Comparison of ENCODE assay signal across 26 cellular contexts in genomic region chr5:42974546-42974945, GRCh38.
A peak's percentile ranks its signal among the peaks of the same experiment; 100 is the strongest.
DNase-seq lines count a peak whose midpoint lies in the region; ATAC-seq, FAIRE-seq and TF ChIP-seq lines count a peak whose summit lies in the region.
"Had no signal": no experiment of that assay in that cellular context is flagged by ENCODE, and none has a peak within 500 bp of the region (broad histone marks: within the 10 kb centered on the region; RNA-seq: fewer than 3 reads in every experiment).

No MANE protein-coding gene starts in this region.

- dilution Hi-C loops in keratinocyte (cut with MboI; ENCODE audit: extremely low pct_ligation_motif_present, low sequenced_read_pairs) = no loop called here

- no peak overlapping the region for H3K4me3 Mint-ChIP-seq in nephron progenitor cell
- H3K4me3 Mint-ChIP-seq: activated T-cell treated with anti-CD3 and anti-CD28 coated beads, Interleukin-2, amount 50 U/mL, for 24 hours; CD8-positive, alpha-beta memory T cell; central memory CD8-positive, alpha-beta T cell; nephron; stimulated activated naive CD8-positive, alpha-beta T cell treated with anti-CD3 and anti-CD28 coated beads, Interleukin-15, Interleukin-2, amounts not matched to agents 100 ng/mL and 50 ng/mL, for 24 hours; T-helper 1 cell treated with Interleukin-12 subunit alpha and Interleukin-12 subunit beta and Interleukin-4 antibody, amounts not matched to agents 30 μg/mL and 1 μg/mL, for 36 hours had no signal

- H3K9me2 ChIP-seq in SK-N-SH = no peaks in the 10 kb centered on the region

- H3F3A ChIP-seq in SK-N-SH (replicated peaks; ENCODE audit: insufficient read depth) = peaks cover 6% of the 10 kb centered on the region

- peaks cover 21% of the 10 kb centered on the region for H3K9me3 Mint-ChIP-seq in nephron progenitor cell
- H3K9me3 Mint-ChIP-seq: activated T-cell treated with anti-CD3 and anti-CD28 coated beads, Interleukin-2, amount 50 U/mL, for 24 hours; CD8-positive, alpha-beta memory T cell; central memory CD8-positive, alpha-beta T cell; stimulated activated naive CD8-positive, alpha-beta T cell treated with anti-CD3 and anti-CD28 coated beads, Interleukin-15, Interleukin-2, amounts not matched to agents 100 ng/mL and 50 ng/mL, for 24 hours; T-helper 1 cell treated with Interleukin-12 subunit alpha and Interleukin-12 subunit beta and Interleukin-4 antibody, amounts not matched to agents 30 μg/mL and 1 μg/mL, for 36 hours had no signal

- ATAC-seq in SK-N-SH treated with all-trans-retinoic acid at 6 μM for 48 hours = no peak
- ATAC-seq in HG03469 (IDR thresholded peaks at IDR 0.05; ENCODE audit: unreplicated experiment) = no peak
- ATAC-seq: left ventricle myocardium superior, sciatic nerve had no signal

- POLR2A ChIA-PET in SK-N-SH (lab: Yijun Ruan, JAX) = no interaction called here
- POLR2A ChIA-PET in RWPE1 (lab: Yijun Ruan, JAX; ENCODE audit: low non-redundant PET) = no interaction called here

- H2AFZ ChIP-seq in SK-N-SH (ENCODE audit: low read depth) = peak overlapping the region; percentile 8; the same call in 1 of the 2 replicates
- peak overlapping the region; percentile 85 for H2AFZ ChIP-seq in keratinocyte (ENCODE audit: control insufficient read depth, low read length)
- H2AFZ ChIP-seq: hepatocyte had no signal

- TF ChIP-seq RAD21 in SK-N-SH (IDR thresholded peaks at IDR 0.05; ENCODE audit: low read length) = no peak

- H3K27ac ChIP-seq in SK-N-SH (ENCODE audit: low read depth in 2 of 2, low read length in 1 of 2) = no peak overlapping the region
- H3K27ac ChIP-seq in keratinocyte (ENCODE audit: control insufficient read depth, insufficient read depth, low read length) = no peak overlapping the region
- no peak overlapping the region for H3K27ac ChIP-seq in RWPE1
- H3K27ac ChIP-seq: 22Rv1, hepatocyte, tibial artery had no signal

- CTCF ChIA-PET in SK-N-SH (lab: Yijun Ruan, JAX) = interaction anchor here (0.6 kb wide), 1 partner anchor 416 kb away, joined by 3 read pairs; no protein-coding TSS in a partner anchor
- CTCF ChIA-PET in RWPE1 (lab: Yijun Ruan, JAX) = no interaction called here

- no peaks in the 10 kb centered on the region for H3K4me1 Mint-ChIP-seq in nephron progenitor cell
- H3K4me1 Mint-ChIP-seq: central memory CD8-positive, alpha-beta T cell; nephron had no signal

- H3K9ac ChIP-seq in SK-N-SH (no peak overlapping the region), keratinocyte (ENCODE audit: control insufficient read depth, extremely low read depth, insufficient read depth, low read length) (no peak overlapping the region)

- H3K36me3 Mint-ChIP-seq in nephron progenitor cell (ENCODE audit: low read depth) = peaks cover 5% of the 10 kb centered on the region

- no peak overlapping the region for H3K27ac Mint-ChIP-seq in nephron progenitor cell
- H3K27ac Mint-ChIP-seq: activated T-cell treated with anti-CD3 and anti-CD28 coated beads, Interleukin-2, amount 50 U/mL, for 24 hours; nephron; stimulated activated naive CD8-positive, alpha-beta T cell treated with anti-CD3 and anti-CD28 coated beads, Interleukin-15, Interleukin-2, amounts not matched to agents 100 ng/mL and 50 ng/mL, for 24 hours; T-helper 1 cell treated with Interleukin-12 subunit alpha and Interleukin-12 subunit beta and Interleukin-4 antibody, amounts not matched to agents 30 μg/mL and 1 μg/mL, for 36 hours had no signal

- H3K4me3 ChIP-seq in SK-N-SH (ENCODE audit: low read depth in 2 of 2, low read length in 1 of 2) = no peak overlapping the region
- H3K4me3 ChIP-seq in bronchial epithelial cell (ENCODE audit: low read depth, low read length) = no peak overlapping the region
- no peak overlapping the region for H3K4me3 ChIP-seq in keratinocyte (ENCODE audit: control insufficient read depth in 2 of 3, extremely low read depth in 1 of 3, insufficient read depth in 2 of 3, low read depth in 1 of 3, low read length in 3 of 3)
- H3K4me3 ChIP-seq: hepatocyte, tibial artery had no signal

- H3K27me3 ChIP-seq in SK-N-SH (ENCODE audit: insufficient read depth) (peaks cover 14% of the 10 kb centered on the region; the same call in 1 of the 2 replicates), bronchial epithelial cell (ENCODE audit: control insufficient read depth, insufficient read depth, low read length) (no peaks in the 10 kb centered on the region), keratinocyte (ENCODE audit: control insufficient read depth, extremely low read depth, insufficient read depth, low read length) (no peaks in the 10 kb centered on the region)
- H3K27me3 ChIP-seq: hepatocyte, tibial artery had no signal

- DNase-seq in SK-N-SH (no peak), bronchial epithelial cell (ENCODE audit: low read depth) (peak; percentile 66), keratinocyte (ENCODE audit: low read depth, low spot score) (no peak), nephron progenitor cell (no peak), RWPE1 (ENCODE audit: low spot score) (no peak), CD1c-positive myeloid dendritic cell (ENCODE audit: extremely low spot score) (no peak)
- DNase-seq: activated naive CD4-positive, alpha-beta T cell; activated T-cell treated with anti-CD3 and anti-CD28 coated beads, Interleukin-2, amount 50 U/mL, for 24 hours; CD8-positive, alpha-beta memory T cell; GDM1; GOT3; left ventricle myocardium superior; MV-4-11; NCI-H1694; NCI-H510A treated with DMSO at 0.1 percent for 48 hours; NK-92 treated with Interleukin-12 subunit alpha and Interleukin-12 subunit beta, amount 100 ng/mL, for 24 hours; tibial artery had no signal

- H3K27me3 Mint-ChIP-seq in nephron progenitor cell (ENCODE audit: low read depth, poor library complexity) = no peaks in the 10 kb centered on the region
- H3K27me3 Mint-ChIP-seq: activated T-cell treated with anti-CD3 and anti-CD28 coated beads, Interleukin-2, amount 50 U/mL, for 24 hours; CD8-positive, alpha-beta memory T cell; central memory CD8-positive, alpha-beta T cell; stimulated activated naive CD8-positive, alpha-beta T cell treated with anti-CD3 and anti-CD28 coated beads, Interleukin-15, Interleukin-2, amounts not matched to agents 100 ng/mL and 50 ng/mL, for 24 hours had no signal

- H3K9me1 ChIP-seq in keratinocyte (ENCODE audit: control insufficient read depth, extremely low read depth, insufficient read depth, low read length) = no peaks in the 10 kb centered on the region

- no peak for TF ChIP-seq CTCF in SK-N-SH (IDR thresholded peaks at IDR 0.05)
- TF ChIP-seq CTCF in bronchial epithelial cell (IDR thresholded peaks at IDR 0.05; ENCODE audit: insufficient read depth, low read length, severe bottlenecking) = no peak
- TF ChIP-seq CTCF in keratinocyte (optimal IDR thresholded peaks at IDR 0.05 in 1 of 3, IDR thresholded peaks at IDR 0.05 in 1 of 3, conservative IDR thresholded peaks at IDR 0.05 in 1 of 3; ENCODE audit: extremely low read depth in 1 of 3, insufficient read depth in 2 of 3, low read length in 3 of 3) = no peak
- TF ChIP-seq CTCF in nephron progenitor cell (IDR thresholded peaks at IDR 0.05) = no peak
- TF ChIP-seq CTCF in RWPE1 (conservative IDR thresholded peaks at IDR 0.05; ENCODE audit: low read depth) = no peak

- H3K36me3 ChIP-seq in SK-N-SH (replicated peaks in 1 of 2; ENCODE audit: control insufficient read depth in 1 of 2, insufficient read depth in 2 of 2, low read length in 1 of 2) (no peaks in the 10 kb centered on the region), bronchial epithelial cell (ENCODE audit: control insufficient read depth, insufficient read depth, low read length) (no peaks in the 10 kb centered on the region), keratinocyte (ENCODE audit: control insufficient read depth in 2 of 2, extremely low read depth in 1 of 2, insufficient read depth in 2 of 2, low read length in 2 of 2) (no peaks in the 10 kb centered on the region)
- H3K36me3 ChIP-seq: tibial artery had no signal

- no peak for FAIRE-seq in bronchial epithelial cell (lab: Jason Lieb, UNC)
- peak; percentile 66 for FAIRE-seq in keratinocyte (lab: Jason Lieb, UNC)

- no peaks in the 10 kb centered on the region for H4K20me1 ChIP-seq in SK-N-SH (ENCODE audit: insufficient read depth)
- no peaks in the 10 kb centered on the region for H4K20me1 ChIP-seq in keratinocyte (ENCODE audit: control insufficient read depth, extremely low read depth, insufficient read depth, low read length)

- H3K4me1 ChIP-seq in SK-N-SH (ENCODE audit: control insufficient read depth in 1 of 2, insufficient read depth in 2 of 2, low read depth in 1 of 2, low read length in 1 of 2) (no peaks in the 10 kb centered on the region; a peak in 1 of 4 replicates), keratinocyte (ENCODE audit: control insufficient read depth, extremely low read depth, insufficient read depth, low read length) (no peaks in the 10 kb centered on the region)
- H3K4me1 ChIP-seq: tibial artery had no signal

- no peaks in the 10 kb centered on the region for H3K79me2 ChIP-seq in SK-N-SH (ENCODE audit: insufficient read depth)
- H3K79me2 ChIP-seq in keratinocyte (ENCODE audit: control insufficient read depth, insufficient read depth, low read length) = no peaks in the 10 kb centered on the region
- H3K79me2 ChIP-seq: hepatocyte had no signal

- no peak for TF ChIP-seq EP300 in SK-N-SH (IDR thresholded peaks at IDR 0.05; ENCODE audit: borderline replicate concordance in 1 of 2, low read depth in 1 of 2, low read length in 1 of 2)

- H3K9me3 ChIP-seq in SK-N-SH (no peaks in the 10 kb centered on the region), keratinocyte (ENCODE audit: control insufficient read depth, low read depth, low read length) (no peaks in the 10 kb centered on the region)
- H3K9me3 ChIP-seq: tibial artery had no signal

- 11% methylated on average over 2 of the region's 2 CpGs for WGBS in SK-N-SH (ENCODE audit: low lambda C conversion rate)

- no peak overlapping the region for H3K4me2 ChIP-seq in SK-N-SH
- H3K4me2 ChIP-seq in keratinocyte (ENCODE audit: control insufficient read depth, extremely low read depth, insufficient read depth, low read depth, low read length) = no peak overlapping the region
- H3K4me2 ChIP-seq: hepatocyte had no signal

TF ChIP-seq in SK-N-SH, 30 proteins besides CTCF, POLR2A, EP300 and RAD21 (continues in another document):
- no peak for TF ChIP-seq TEAD4 (IDR thresholded peaks at IDR 0.05; ENCODE audit: borderline replicate concordance, insufficient read depth)
- TF ChIP-seq YY1 (IDR thresholded peaks at IDR 0.05; ENCODE audit: low read depth) = no peak
- TF ChIP-seq MAX (IDR thresholded peaks at IDR 0.05; ENCODE audit: low read depth) = no peak
- TF ChIP-seq NFIC (IDR thresholded peaks at IDR 0.05; ENCODE audit: borderline replicate concordance) = no peak

TF ChIP-seq in SK-N-SH treated with all-trans-retinoic acid at 6 μM for 48 hours, 23 proteins besides CTCF, POLR2A, EP300 and RAD21 (continues in another document):
- TF ChIP-seq ISL1 (CRISPR knock-in tag; IDR thresholded peaks at IDR 0.05) = no peak
